2 cellular contexts compared by ENCODE assay signal in the genomic region with DNA sequence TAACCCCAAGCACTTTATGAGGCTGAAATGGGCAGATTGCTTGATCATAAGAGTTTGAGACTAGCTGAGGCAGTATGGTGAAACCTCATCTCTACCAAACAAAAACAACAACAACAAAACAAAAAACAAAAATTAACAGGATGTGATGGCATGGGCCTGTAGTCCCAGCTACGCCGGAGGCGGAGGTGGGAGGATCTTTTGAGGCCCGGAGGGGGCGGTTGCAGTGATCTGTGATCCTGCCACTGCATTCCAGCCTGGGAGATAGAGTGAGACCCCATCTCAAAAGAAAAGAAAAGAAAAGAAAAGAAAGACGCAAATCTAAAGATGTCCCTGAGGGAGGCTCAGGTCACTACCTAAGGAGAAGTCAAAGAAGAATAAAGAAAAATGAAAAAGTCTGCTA.
TF ChIP-seq lines count a peak whose summit lies in the region.

No MANE protein-coding gene starts in this region.

TF ChIP-seq in IMR-90, 13 proteins besides CTCF, POLR2A, EP300 and RAD21:
- no peak for TF ChIP-seq ELK1 (IDR thresholded peaks at IDR 0.05; ENCODE audit: borderline replicate concordance, low read depth, low read length)
- TF ChIP-seq MAFK (IDR thresholded peaks at IDR 0.05; ENCODE audit: low read depth, low read length), result no peak
- no peak for TF ChIP-seq NFE2L2 (IDR thresholded peaks at IDR 0.05; ENCODE audit: low read depth, low read length)

TF ChIP-seq in H1, 55 proteins besides CTCF, POLR2A, EP300 and RAD21:
- TF ChIP-seq TEAD4 (IDR thresholded peaks at IDR 0.05; ENCODE audit: low read depth, low read length) (0 out of 2 replicates have a peak, but pooled peaks have one; percentile 45), TCF12 (IDR thresholded peaks at IDR 0.05; ENCODE audit: low read depth, low read length) (no peak)
